ENCODE assay signal across 17 cellular contexts in the genomic region with DNA sequence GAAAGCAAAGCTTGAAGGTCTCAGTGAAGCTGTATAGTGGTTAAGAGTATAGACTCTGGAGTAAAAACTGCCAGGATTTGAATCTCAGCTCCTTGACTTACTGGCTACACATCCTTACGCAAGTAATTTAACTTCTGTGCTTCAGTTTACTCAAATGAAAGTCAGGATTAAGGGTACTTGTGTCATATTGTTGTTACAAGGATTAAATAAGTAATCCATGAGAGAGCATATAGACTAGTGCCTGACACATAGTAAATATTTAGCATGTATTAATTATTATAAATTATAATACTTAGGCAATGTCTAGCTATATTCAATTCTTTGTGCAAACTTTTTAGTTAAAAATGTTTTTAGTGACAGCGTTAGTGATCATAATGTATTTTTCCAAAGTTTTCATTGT.
"Had no signal": no experiment of that assay in that cellular context is flagged by ENCODE, and none has a peak within 500 bp of the region (broad histone marks: within the 10 kb centered on the region; RNA-seq: fewer than 3 reads in every experiment).

No MANE protein-coding gene starts in this region.

- H3K27me3 ChIP-seq: pancreas, stomach had no signal

- H3K36me3 ChIP-seq: pancreas had no signal

- H3K4me3 ChIP-seq: pancreas, stomach, thoracic aorta had no signal

- DNase-seq: activated effector memory CD4-positive, alpha-beta T cell treated with anti-CD3 and anti-CD28 coated beads, Interleukin-2, amount 50 U/mL, for 16 hours; activated naive CD8-positive, alpha-beta T cell treated with anti-CD3 and anti-CD28 coated beads for 36 hours; activated T-cell treated with anti-CD3 and anti-CD28 coated beads, Interleukin-2, amount 50 U/mL, for 4 hours; anterior cingulate cortex; endodermal cell; foreskin fibroblast; head of caudate nucleus; islet precursor cell; left ventricle myocardium superior; mesendoderm; pancreas; retina; stimulated activated CD4-positive, alpha-beta T cell treated with anti-CD3 and anti-CD28 coated beads, Interleukin-15, amount 100 ng/mL, for 24 hours; stimulated activated CD4-positive, alpha-beta T cell treated with anti-CD3 and anti-CD28 coated beads, Interleukin-4, amount 100 ng/mL, for 24 hours; stomach; T-helper 2 cell had no signal

- ATAC-seq: activated T-cell treated with anti-CD3 and anti-CD28 coated beads, Interleukin-2, amount 50 U/mL, for 4 hours; left ventricle myocardium superior; pancreas had no signal

- H3K4me1 ChIP-seq: pancreas had no signal

- H3K9me3 Mint-ChIP-seq: activated naive CD8-positive, alpha-beta T cell treated with anti-CD3 and anti-CD28 coated beads for 36 hours; activated T-cell treated with anti-CD3 and anti-CD28 coated beads, Interleukin-2, amount 50 U/mL, for 4 hours; endodermal cell had no signal

- H3K27ac ChIP-seq: pancreas, thoracic aorta had no signal

- H3K9me3 ChIP-seq: pancreas, stomach, thoracic aorta had no signal

- H3K27me3 Mint-ChIP-seq: activated naive CD8-positive, alpha-beta T cell treated with anti-CD3 and anti-CD28 coated beads for 36 hours had no signal

- H3K27ac Mint-ChIP-seq: activated naive CD8-positive, alpha-beta T cell treated with anti-CD3 and anti-CD28 coated beads for 36 hours; endodermal cell had no signal

- H3K4me3 Mint-ChIP-seq: activated naive CD8-positive, alpha-beta T cell treated with anti-CD3 and anti-CD28 coated beads for 36 hours; activated T-cell treated with anti-CD3 and anti-CD28 coated beads, Interleukin-2, amount 50 U/mL, for 4 hours; endodermal cell had no signal
